ENCODE assay signal across 1 cellular context in genomic region chr11:65575568-65576231, GRCh38.
A peak's percentile ranks its signal among the peaks of the same experiment; 100 is the strongest.
TF ChIP-seq lines count a peak whose summit lies in the region.

TSS of gene EHBP1L1 (plus strand) at chr11:65576053. CDS start at chr11:65576303, 250 bp downstream.

TF ChIP-seq in HepG2, 621 proteins besides CTCF, POLR2A, EP300 and RAD21 (continued from another document):
- TF ChIP-seq PATZ1 (CRISPR knock-in tag; IDR thresholded peaks at IDR 0.05) (peak; percentile 27; the same call in 1 of the 2 replicates), SALL1 (CRISPR knock-in tag; IDR thresholded peaks at IDR 0.05) (peak; percentile 13; the same call in 1 of the 2 replicates), SAFB2 (CRISPR knock-in tag; IDR thresholded peaks at IDR 0.05; ENCODE audit: borderline replicate concordance, low read depth) (peak; percentile 65; the same call in 1 of the 2 replicates), POGK (CRISPR knock-in tag; conservative IDR thresholded peaks at IDR 0.05) (0 out of 2 replicates have a peak, but pooled peaks have one; percentile 38), AGO1 (IDR thresholded peaks at IDR 0.05; ENCODE audit: low read depth, low read length, poor library complexity, severe bottlenecking) (peak; percentile 89), MAZ (IDR thresholded peaks at IDR 0.05; ENCODE audit: borderline replicate concordance, low read depth, low read length) (0 out of 2 replicates have a peak, but pooled peaks have one; percentile 16), MAZ (CRISPR knock-in tag; IDR thresholded peaks at IDR 0.05; ENCODE audit: low read depth) (peak; percentile 78; the same call in 1 of the 2 replicates), KDM2A (CRISPR knock-in tag; IDR thresholded peaks at IDR 0.05; ENCODE audit: borderline replicate concordance, low read depth) (peak; percentile 66), HNRNPL (IDR thresholded peaks at IDR 0.05; ENCODE audit: low read depth, low read length) (peak; percentile 70; the same call in 1 of the 2 replicates), KIAA2018 (CRISPR knock-in tag; IDR thresholded peaks at IDR 0.05; ENCODE audit: borderline replicate concordance) (no peak), ZBTB2 (CRISPR knock-in tag; IDR thresholded peaks at IDR 0.05; ENCODE audit: low read depth) (peak; percentile 81), ZNF629 (CRISPR knock-in tag; conservative IDR thresholded peaks at IDR 0.05) (peak; percentile 94), ZMYM3 (CRISPR knock-in tag; IDR thresholded peaks at IDR 0.05) (peak; percentile 94; the same call in 1 of the 2 replicates), TOPORS (CRISPR knock-in tag; IDR thresholded peaks at IDR 0.05) (no peak), ZFY (CRISPR knock-in tag; IDR thresholded peaks at IDR 0.05) (peak; percentile 62)
